8 cellular contexts compared by ENCODE assay signal in the genomic region with DNA sequence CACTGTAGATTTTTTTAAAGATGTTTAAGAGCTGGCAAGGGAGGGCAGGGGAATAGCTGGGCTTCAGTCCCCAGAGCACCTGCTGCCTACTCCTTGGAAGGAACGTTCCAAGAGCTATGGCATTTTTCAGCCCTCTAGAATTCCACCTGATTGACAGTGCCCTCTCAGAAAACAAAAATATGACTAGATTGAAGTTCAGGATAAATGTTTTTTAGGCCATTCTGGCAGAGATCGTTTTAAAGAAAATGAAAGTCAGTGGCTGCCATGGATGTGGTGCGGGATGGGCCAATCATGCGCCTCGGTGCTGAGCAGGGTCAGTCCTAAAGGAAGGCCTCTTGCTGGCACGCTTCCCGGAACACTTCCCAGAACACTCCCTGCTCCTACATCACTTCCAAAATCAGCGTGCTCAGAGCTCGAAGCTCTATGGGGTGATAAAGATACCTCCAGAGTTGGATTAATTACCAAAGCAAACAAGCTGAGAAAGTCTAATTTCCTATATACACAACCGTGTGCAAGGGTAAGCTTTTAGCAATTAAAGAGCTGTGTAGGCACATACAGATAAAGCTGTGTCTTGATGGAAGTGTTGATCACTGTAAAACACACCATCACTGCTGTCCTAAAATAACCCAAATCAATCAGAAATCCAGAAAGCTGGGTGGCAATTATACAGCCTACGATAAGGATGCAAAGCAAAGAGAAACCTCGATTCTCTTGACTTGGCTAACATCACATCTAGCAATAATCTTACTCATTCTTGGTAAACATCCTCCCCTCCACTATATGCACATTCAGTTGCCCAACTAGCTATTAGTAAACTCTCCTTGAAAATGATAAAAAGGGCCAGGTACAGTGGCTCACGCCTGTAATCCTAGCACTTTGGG. TPM values are rescaled to one million over a fixed set of nuclear protein-coding genes. Genes with fewer than 3 reads are reported as not detected.
A peak's percentile ranks its signal among the peaks of the same experiment; 100 is the strongest.
DNase-seq lines count a peak whose midpoint lies in the region; ATAC-seq and TF ChIP-seq lines count a peak whose summit lies in the region.

No MANE protein-coding gene starts in this region.

- no peaks in the 10 kb centered on the region for H3K9me2 ChIP-seq in GM23248 (ENCODE audit: insufficient read depth)

- WGBS in GM23248 (ENCODE audit: low coverage in 1 of 2, low lambda C conversion rate in 2 of 2, missing lambda C conversion rate in 2 of 2), 2 experiments = 14 to 15% methylated on average over 13 of the region's 13 CpGs

- no peak for TF ChIP-seq CTCF in retinal pigment epithelial cell (conservative IDR thresholded peaks at IDR 0.05; ENCODE audit: low read depth, low read length)

- no peaks in the 10 kb centered on the region for H3K9me3 ChIP-seq in GM23248 (ENCODE audit: low read depth)

- H3K4me1 ChIP-seq in GM23248 (ENCODE audit: insufficient read depth) = peaks cover 16% of the 10 kb centered on the region

- H3K9ac ChIP-seq in GM23248 = 0 out of 2 replicates have a peak overlapping the region, but pooled peaks have one; percentile 38

- no peaks in the 10 kb centered on the region for H3F3A ChIP-seq in GM23248 (ENCODE audit: insufficient read depth)

- DNase-seq in GM23248 = peak; percentile 86
- peak; percentile 36 for DNase-seq in SHP77 treated with DMSO at 0.1 percent for 48 hours (lab: John Stamatoyannopoulos, UW)
- peak; percentile 95 for DNase-seq in Right ventricle myocardium inferior (ENCODE audit: missing footprints)
- DNase-seq in retinal pigment epithelial cell (ENCODE audit: low read depth) = peak; percentile 43
- DNase-seq in NOMO-1 (lab: John Stamatoyannopoulos, UW; ENCODE audit: unreplicated experiment in 2 of 2) = no peak
- DNase-seq in DMS114 treated with DMSO at 0.1 percent for 48 hours (lab: John Stamatoyannopoulos, UW; ENCODE audit: unreplicated experiment) = no peak
- DNase-seq in effector CD4-positive, alpha-beta T cell = no peak

- H4K20me1 ChIP-seq in GM23248 (ENCODE audit: insufficient read depth) = 0 out of 2 replicates have a peak, but pooled peaks cover 3% of the 10 kb centered on the region

- in situ Hi-C loops in GM23248 (cut with MboI) = no loop called here

- peak overlapping the region; percentile 32 for H3K27ac ChIP-seq in GM23248

- H3K4me3 ChIP-seq in GM23248 (peak overlapping the region; percentile 63), retinal pigment epithelial cell (ENCODE audit: low read length) (no peak overlapping the region)

- H3K27me3 ChIP-seq in GM23248 (replicated peaks; ENCODE audit: insufficient read depth) = no peaks in the 10 kb centered on the region

- ATAC-seq in Right ventricle myocardium inferior = peak; percentile 93
- no peak for ATAC-seq in GM18519 (IDR thresholded peaks at IDR 0.05; ENCODE audit: low FRiP score, unreplicated experiment)

- H3K36me3 ChIP-seq in GM23248 (ENCODE audit: low read depth) = no peaks in the 10 kb centered on the region

- peak overlapping the region; percentile 69 for H3K4me2 ChIP-seq in GM23248 (ENCODE audit: unreplicated experiment)

- H2AFZ ChIP-seq in GM23248 = peak overlapping the region; percentile 53

- peaks cover 96% of the 10 kb centered on the region for H3K79me2 ChIP-seq in GM23248 (ENCODE audit: insufficient read depth)

- intact Hi-C loops in Right ventricle myocardium inferior (cut with DNase I) = loop anchor here (1.0 kb wide), 1 partner anchor 35 kb away; a partner anchor contains a TSS

RNA-seq across cellular contexts. Expression of a gene that starts 34.6 kb away (rescaled TPM):
- 25.4 and 26.5 TPM in 2 replicates for total RNA-seq in GM23248 (2014; rRNA removed; shearing (Covaris generic))
- 16.2 and 17.7 TPM in 2 replicates for polyA plus RNA-seq in GM23248 (2016; fragmentation: Nextera tagmentation; extraction: Ambion mirVana)
- 36.3 TPM for total RNA-seq in Right ventricle myocardium inferior

Comparison
In these comparisons a context has a peak if more than half of its experiments do, and no peak if none do; other contexts are left out.
1. DNase-seq: peak in GM23248 (single experiment), SHP77 treated with DMSO at 0.1 percent for 48 hours (single experiment), Right ventricle myocardium inferior (single experiment) and retinal pigment epithelial cell (single experiment); none in NOMO-1 (0 of 2), DMS114 treated with DMSO at 0.1 percent for 48 hours (single experiment) and effector CD4-positive, alpha-beta T cell (single experiment).